ENCODE assay signal across 14 cellular contexts in genomic region chr2:221896505-221897151, GRCh38.
DNase-seq lines count a peak whose midpoint lies in the region; ATAC-seq, FAIRE-seq and TF ChIP-seq lines count a peak whose summit lies in the region.
"Had no signal": no experiment of that assay in that cellular context is flagged by ENCODE, and none has a peak within 500 bp of the region (broad histone marks: within the 10 kb centered on the region; RNA-seq: fewer than 3 reads in every experiment).

No MANE protein-coding gene starts in this region.

- no peak overlapping the region for H3K4ac ChIP-seq in H1 (replicated peaks; ENCODE audit: insufficient read length, low read depth, low read length)

- TF ChIP-seq POLR2A in H1 (IDR thresholded peaks at IDR 0.05; ENCODE audit: control extremely low read depth in 1 of 2, low read depth in 2 of 2, low read length in 2 of 2): no peak
- TF ChIP-seq POLR2A in upper lobe of left lung (IDR thresholded peaks at IDR 0.05): no peak

- H3K27ac ChIP-seq in H1 (ENCODE audit: low read depth, low read length): no peak overlapping the region
- no peak overlapping the region for H3K27ac ChIP-seq in upper lobe of left lung
- no peak overlapping the region for H3K27ac ChIP-seq in WERI-Rb-1
- H3K27ac ChIP-seq: 22Rv1 had no signal

- TF ChIP-seq EP300 in H1 (IDR thresholded peaks at IDR 0.05; ENCODE audit: borderline replicate concordance in 1 of 2, low read depth in 2 of 2, low read length in 2 of 2): no peak
- TF ChIP-seq EP300 in upper lobe of left lung (IDR thresholded peaks at IDR 0.05): no peak

- H2BK5ac ChIP-seq in H1 (ENCODE audit: low read depth, low read length): no peak overlapping the region

- no peak overlapping the region for H3K23ac ChIP-seq in H1 (ENCODE audit: insufficient read length)

- no peak overlapping the region for H3K27ac Mint-ChIP-seq in CD14-positive monocyte

- intact Hi-C loops in CD14-positive monocyte (cut with micrococcal nuclease): no loop called here

- POLR2A ChIA-PET in H1 (lab: Charles Lee; ENCODE audit: partially characterized antibody): no interaction called here

- H4K8ac ChIP-seq in H1 (ENCODE audit: extremely low read depth, insufficient read depth, low read length): no peak overlapping the region

- no peak overlapping the region for H2BK120ac ChIP-seq in H1 (replicated peaks; ENCODE audit: low read depth, low read length)

- no peak overlapping the region; a peak in 1 of 4 replicates for H3K4me2 ChIP-seq in H1 (ENCODE audit: insufficient read depth in 1 of 2, low read depth in 2 of 2, low read length in 2 of 2)

- H3K4me3 ChIP-seq in H1 (ENCODE audit: extremely low read depth in 1 of 4, insufficient read depth in 2 of 4, low read depth in 3 of 4, low read length in 4 of 4): no peak overlapping the region
- H3K4me3 ChIP-seq in upper lobe of left lung: no peak overlapping the region
- no peak overlapping the region for H3K4me3 ChIP-seq in WERI-Rb-1 (ENCODE audit: low read depth, low read length)
- H3K4me3 ChIP-seq: Peyer's patch had no signal

- H3K4me1 ChIP-seq in H1 (replicated peaks in 1 of 4; ENCODE audit: control insufficient read depth in 3 of 4, insufficient read depth in 4 of 4, low read length in 3 of 4) (peaks cover 0 to 5% (median 2%) of the 10 kb centered on the region in 4 experiments; a peak in 1 of 7 replicates), upper lobe of left lung (no peaks in the 10 kb centered on the region)
- H3K4me1 ChIP-seq: ascending aorta, Peyer's patch had no signal

- H3K27me3 Mint-ChIP-seq in CD14-positive monocyte (ENCODE audit: low read depth in 3 of 3): no peaks in the 10 kb centered on the region

- CTCF ChIA-PET in H1 (lab: Charles Lee; ENCODE audit: partially characterized antibody): interaction anchor here (1.0 to 1.6 kb wide), 2 partner anchors 16 to 20 kb away, joined by 3 read pairs; no protein-coding TSS in a partner anchor

- no peaks in the 10 kb centered on the region for H4K20me1 ChIP-seq in H1 (replicated peaks in 1 of 2; ENCODE audit: control insufficient read depth in 1 of 2, insufficient read depth in 2 of 2, low read length in 2 of 2)

- ATAC-seq in upper lobe of left lung (ENCODE audit: low FRiP score in 2 of 2): peak; percentile 73 to 83

- no peaks in the 10 kb centered on the region for H3K79me2 ChIP-seq in H1 (ENCODE audit: control insufficient read depth in 1 of 2, insufficient read depth in 2 of 2, low read length in 2 of 2)

- H3K36me3 ChIP-seq in H1 (ENCODE audit: control insufficient read depth in 2 of 4, insufficient read depth in 4 of 4, low read length in 3 of 4): no peaks in the 10 kb centered on the region; a peak in 1 of 8 replicates
- no peaks in the 10 kb centered on the region for H3K36me3 ChIP-seq in upper lobe of left lung
- H3K36me3 ChIP-seq in WERI-Rb-1: no peaks in the 10 kb centered on the region
- H3K36me3 ChIP-seq: ascending aorta, Peyer's patch had no signal

- H3K27me3 ChIP-seq in H1 (replicated peaks in 1 of 4; ENCODE audit: control insufficient read depth in 3 of 4, extremely low read depth in 1 of 4, insufficient read depth in 3 of 4, low read length in 3 of 4) (no peaks in the 10 kb centered on the region), upper lobe of left lung (no peaks in the 10 kb centered on the region), WERI-Rb-1 (ENCODE audit: insufficient read depth, low read depth, severe bottlenecking) (no peaks in the 10 kb centered on the region)
- H3K27me3 ChIP-seq: ascending aorta, Peyer's patch had no signal

- WGBS in H1 (ENCODE audit: extremely low coverage in 1 of 2, insufficient coverage in 1 of 2, insufficient read length in 1 of 2, insufficient replicate concordance in 2 of 2, low coverage in 1 of 2, low lambda C conversion rate in 2 of 2, missing lambda C conversion rate in 1 of 2), 2 experiments: 85% methylated on average over 10 of the region's 10 CpGs; no CpG with 5 or more reads in 1 of the 2 experiments
- 51% methylated on average over 10 of the region's 10 CpGs for WGBS in upper lobe of left lung, 2 donors

- H2AFZ ChIP-seq in H1 (ENCODE audit: low read length): 0 out of 2 replicates have a peak overlapping the region, but pooled peaks have one; percentile 45

- no peak overlapping the region for H3K4me3 Mint-ChIP-seq in CD14-positive monocyte

- H3K9me3 Mint-ChIP-seq in CD14-positive monocyte: peaks cover 4 to 23% (median 11%) of the 10 kb centered on the region in 7 donors

- H3K18ac ChIP-seq in H1 (ENCODE audit: extremely low read depth, low read length): 0 out of 2 replicates have a peak overlapping the region, but pooled peaks have one; percentile 53

- no peaks in the 10 kb centered on the region for H3K79me1 ChIP-seq in H1 (ENCODE audit: low read depth, low read length)

- no peak for TF ChIP-seq RAD21 in H1 (IDR thresholded peaks at IDR 0.05 in 1 of 2, conservative IDR thresholded peaks at IDR 0.05 in 1 of 2; ENCODE audit: low read depth in 2 of 2, low read length in 2 of 2)

- FAIRE-seq in H1 (lab: Jason Lieb, UNC): peak; percentile 48
- FAIRE-seq: small intestine had no signal

- peak; percentile 29 for DNase-seq in DMS53 (lab: John Stamatoyannopoulos, UW)
- DNase-seq in DMS53 treated with DMSO at 0.1 percent for 48 hours (lab: John Stamatoyannopoulos, UW; ENCODE audit: unreplicated experiment): no peak
- no peak for DNase-seq in H1 (ENCODE audit: low read depth in 1 of 2, low spot score in 2 of 2)
- DNase-seq in medulla oblongata (ENCODE audit: extremely low spot score): peak; percentile 33
- DNase-seq in upper lobe of left lung: peak in 1 of 2 donors; percentile 28
- no peak for DNase-seq in CD14-positive monocyte (ENCODE audit: low spot score)
- no peak for DNase-seq in activated T-cell treated with anti-CD3 and anti-CD28 coated beads, Interleukin-2, amount 50 U/mL, for 1 hour
- no peak for DNase-seq in WERI-Rb-1
- DNase-seq: activated CD4-positive, alpha-beta T cell treated with anti-CD3 and anti-CD28 coated beads, Interleukin-2, amount 50 U/mL, for 1 hour; Peyer's patch; small intestine; stimulated activated naive CD4-positive, alpha-beta T cell treated with Interleukin-2 at 50 U/mL for 16 hours had no signal

- TF ChIP-seq CTCF in H1 (IDR thresholded peaks at IDR 0.05; ENCODE audit: control extremely low read depth in 1 of 3, insufficient read depth in 1 of 3, low read depth in 1 of 3, low read length in 3 of 3): no peak
- TF ChIP-seq CTCF in upper lobe of left lung (IDR thresholded peaks at IDR 0.05): no peak
- no peak for TF ChIP-seq CTCF in CD14-positive monocyte (IDR thresholded peaks at IDR 0.05)
- TF ChIP-seq CTCF in WERI-Rb-1 (IDR thresholded peaks at IDR 0.05; ENCODE audit: low read depth, low read length): no peak

- H3K36me3 Mint-ChIP-seq in CD14-positive monocyte: no peaks in the 10 kb centered on the region

- no peak overlapping the region for H3K9ac ChIP-seq in H1 (replicated peaks in 1 of 4; ENCODE audit: extremely low read depth in 1 of 4, low read depth in 3 of 4, low read length in 3 of 4)

- no peaks in the 10 kb centered on the region for H3K4me1 Mint-ChIP-seq in CD14-positive monocyte

- 0 out of 2 replicates have a peak overlapping the region, but pooled peaks have one; percentile 72 for H2BK20ac ChIP-seq in H1 (ENCODE audit: low read length)

- no peak overlapping the region for H3K14ac ChIP-seq in H1 (ENCODE audit: insufficient read length)

- peak overlapping the region; percentile 30; the same call in 1 of the 2 replicates for H2AK5ac ChIP-seq in H1 (ENCODE audit: low read depth, low read length)

- H4K5ac ChIP-seq in H1 (ENCODE audit: insufficient read length, low read depth, low read length): no peak overlapping the region

- no peak overlapping the region for H3K56ac ChIP-seq in H1 (replicated peaks; ENCODE audit: insufficient read length, low read depth, low read length)

- H2BK12ac ChIP-seq in H1 (ENCODE audit: low read depth, low read length): no peak overlapping the region

- no peak overlapping the region for H2BK15ac ChIP-seq in H1 (ENCODE audit: low read length)

- H4K91ac ChIP-seq in H1 (replicated peaks; ENCODE audit: insufficient read length, low read length): no peak overlapping the region

- H3K23me2 ChIP-seq in H1 (ENCODE audit: low read depth, low read length): no peaks in the 10 kb centered on the region

- peaks cover 0 to 6% of the 10 kb centered on the region in 2 experiments; a peak in 2 of 4 replicates for H3K9me3 ChIP-seq in H1 (ENCODE audit: insufficient read depth in 2 of 2, low read depth in 1 of 2, low read length in 1 of 2)
- H3K9me3 ChIP-seq in upper lobe of left lung: no peaks in the 10 kb centered on the region
- no peaks in the 10 kb centered on the region for H3K9me3 ChIP-seq in WERI-Rb-1 (ENCODE audit: severe bottlenecking)
- H3K9me3 ChIP-seq: ascending aorta, Peyer's patch had no signal

TF ChIP-seq in H1, 55 proteins besides CTCF, POLR2A, EP300 and RAD21:
- TF ChIP-seq ATF3 (IDR thresholded peaks at IDR 0.05; ENCODE audit: insufficient read depth, low read depth, low read length) (no peak), GABPA (IDR thresholded peaks at IDR 0.05; ENCODE audit: borderline replicate concordance, insufficient read depth, low read length) (no peak), BRCA1 (IDR thresholded peaks at IDR 0.05; ENCODE audit: low read depth, low read length) (no peak), FOSL1 (IDR thresholded peaks at IDR 0.05; ENCODE audit: insufficient read depth, low read depth, low read length) (no peak), RXRA (IDR thresholded peaks at IDR 0.05; ENCODE audit: insufficient read depth, low read depth, low read length) (no peak), SIRT6 (IDR thresholded peaks at IDR 0.05; ENCODE audit: low read length) (no peak), MAFK (IDR thresholded peaks at IDR 0.05; ENCODE audit: low read depth, low read length) (no peak), ASH2L (IDR thresholded peaks at IDR 0.05; ENCODE audit: low read length) (no peak), TBP (IDR thresholded peaks at IDR 0.05; ENCODE audit: low read depth, low read length) (no peak)
- TF ChIP-seq, protein P1, sequence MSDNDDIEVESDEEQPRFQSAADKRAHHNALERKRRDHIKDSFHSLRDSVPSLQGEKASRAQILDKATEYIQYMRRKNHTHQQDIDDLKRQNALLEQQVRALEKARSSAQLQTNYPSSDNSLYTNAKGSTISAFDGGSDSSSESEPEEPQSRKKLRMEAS (IDR thresholded peaks at IDR 0.05): no peak

Comparison
In these comparisons a context has a peak if more than half of its experiments do, and no peak if none do; other contexts are left out.
1. DNase-seq: peak in DMS53 (single experiment) and medulla oblongata (single experiment); none in DMS53 treated with DMSO at 0.1 percent for 48 hours (single experiment), H1 (0 of 2), CD14-positive monocyte (single experiment), activated T-cell treated with anti-CD3 and anti-CD28 coated beads, Interleukin-2, amount 50 U/mL, for 1 hour (single experiment) and WERI-Rb-1 (single experiment).